In the genomic region with DNA sequence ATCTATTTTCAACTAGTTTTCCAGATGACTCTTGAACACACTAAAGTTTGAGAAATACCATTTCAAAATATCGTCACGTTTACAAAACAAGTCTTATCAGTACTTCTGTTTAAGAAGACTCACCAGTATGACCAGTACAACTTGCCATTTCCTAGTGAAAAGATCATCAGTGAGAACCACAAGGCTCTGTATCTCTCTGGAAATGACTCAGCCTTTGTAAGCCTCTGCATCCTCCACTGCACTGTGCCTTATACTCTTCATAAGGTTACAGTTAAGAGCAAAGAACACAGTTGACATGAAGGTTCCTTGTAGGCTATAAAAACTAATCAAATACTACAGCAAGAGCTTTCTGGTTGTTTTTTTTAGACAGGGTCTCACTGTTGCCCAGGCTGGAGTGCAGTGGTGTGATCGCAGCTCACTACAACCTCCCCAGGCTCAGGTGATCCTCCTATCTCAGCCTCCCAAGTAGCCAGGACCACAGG, we compare ENCODE assay signal across 8 cellular contexts. TPM values are rescaled to one million over a fixed set of nuclear protein-coding genes. Genes with fewer than 3 reads are reported as not detected.
DNase-seq lines count a peak whose midpoint lies in the region; ATAC-seq, FAIRE-seq and TF ChIP-seq lines count a peak whose summit lies in the region.

No MANE protein-coding gene starts in this region.

- no peak overlapping the region for H3K27ac ChIP-seq in HepG2 (ENCODE audit: extremely low read length, insufficient read depth, low read length)

- H3K9ac ChIP-seq in HepG2 (ENCODE audit: insufficient read depth, low read depth, low read length) = no peak overlapping the region

- WGBS in HepG2 (ENCODE audit: low lambda C conversion rate) = 97% methylated on average over 3 of the region's 3 CpGs

- H3K4me1 ChIP-seq in HepG2 (ENCODE audit: insufficient read depth, low read length) = peaks cover 6% of the 10 kb centered on the region

- no peak for TF ChIP-seq EP300 in HepG2 (IDR thresholded peaks at IDR 0.05; ENCODE audit: low read depth in 2 of 2, low read length in 2 of 2)
- TF ChIP-seq EP300 in HepG2 (CRISPR knock-in tag; IDR thresholded peaks at IDR 0.05; ENCODE audit: borderline replicate concordance) = no peak

- POLR2A ChIA-PET in HepG2 (lab: Yijun Ruan, JAX) = no interaction called here

- no peak overlapping the region for H3K4me3 ChIP-seq in cardiac fibroblast (replicated peaks in 1 of 2; ENCODE audit: low read depth in 2 of 2, low read length in 2 of 2)
- no peak overlapping the region for H3K4me3 ChIP-seq in HepG2 (replicated peaks in 1 of 3; ENCODE audit: insufficient read depth in 1 of 3, low read depth in 2 of 3, low read length in 3 of 3)

- H3K9me3 ChIP-seq in HepG2 (ENCODE audit: low read length) = no peaks in the 10 kb centered on the region

- peak; percentile 96 for DNase-seq in ELR (ENCODE audit: low read depth)
- peak; percentile 88 to 89 for DNase-seq in cardiac fibroblast (ENCODE audit: low read depth in 2 of 2)
- no peak for DNase-seq in cardiac septum (ENCODE audit: low spot score)
- DNase-seq in NCI-H1417 (lab: John Stamatoyannopoulos, UW) = no peak
- no peak for DNase-seq in HepG2 (ENCODE audit: low spot score)
- DNase-seq in activated CD4-positive, CD25-positive, alpha-beta regulatory T cell treated with anti-CD3 and anti-CD28 coated beads, Interleukin-2, amount 50 U/mL, for 72 hours = no peak

- no peak for TF ChIP-seq POLR2A in HepG2 (IDR thresholded peaks at IDR 0.05; ENCODE audit: insufficient read depth in 1 of 2, low read depth in 2 of 2, low read length in 2 of 2)

- ATAC-seq in GM19468 (IDR thresholded peaks at IDR 0.05; ENCODE audit: extremely low read depth, unreplicated experiment) = peak; percentile 80
- peak; percentile 91 for ATAC-seq in HG03460 (IDR thresholded peaks at IDR 0.05; ENCODE audit: unreplicated experiment)
- no peak for ATAC-seq in HepG2

- H3K27me3 ChIP-seq in HepG2 (ENCODE audit: control insufficient read depth in 1 of 2, insufficient read depth in 2 of 2, low read length in 2 of 2) = no peaks in the 10 kb centered on the region

- H3K36me3 ChIP-seq in HepG2 (replicated peaks in 1 of 2; ENCODE audit: control insufficient read depth in 1 of 2, insufficient read depth in 2 of 2, low read length in 2 of 2) = peaks cover 15 to 76% of the 10 kb centered on the region in 2 experiments

- H2AFZ ChIP-seq in HepG2 (ENCODE audit: low read length) = no peak overlapping the region

- no peak for FAIRE-seq in HepG2 (lab: Jason Lieb, UNC)

- no peak for TF ChIP-seq CTCF in cardiac fibroblast (IDR thresholded peaks at IDR 0.05; ENCODE audit: low read depth, low read length)
- no peak for TF ChIP-seq CTCF in HepG2 (CRISPR knock-in tag; IDR thresholded peaks at IDR 0.05)

- CTCF ChIA-PET in HepG2 (lab: Yijun Ruan, JAX; ENCODE audit: low intra/inter-chr PET ratio, low total read pairs) = no interaction called here

- intact Hi-C loops in cardiac septum (cut with DNase I) (no loop called here), HepG2 (cut with micrococcal nuclease; ENCODE audit: unreplicated experiment) (no loop called here)

- H3K4me2 ChIP-seq in HepG2 (ENCODE audit: low read depth, low read length) = no peak overlapping the region

- in situ Hi-C loops in HepG2 (cut with HindIII; ENCODE audit: extremely low pct_ligation_motif_present, low pct_unique_long_range_greater_than_20kb) = no loop called here

- no peaks in the 10 kb centered on the region for H4K20me1 ChIP-seq in HepG2 (ENCODE audit: insufficient read depth, low read length)

- TF ChIP-seq RAD21 in HepG2 (CRISPR knock-in tag; IDR thresholded peaks at IDR 0.05) = no peak

- no TSS peak for BruUV-seq in HepG2 (replicated peaks; lab: Mats Ljungman, UMichigan)

- H3K79me2 ChIP-seq in HepG2 (ENCODE audit: insufficient read depth, low read length) = peaks cover 10% of the 10 kb centered on the region

TF ChIP-seq in HepG2, 621 proteins besides CTCF, POLR2A, EP300 and RAD21 (continues in another document):
- TF ChIP-seq ZNF552 (CRISPR knock-in tag; IDR thresholded peaks at IDR 0.05; ENCODE audit: borderline replicate concordance) (no peak), ETV6 (CRISPR knock-in tag; conservative IDR thresholded peaks at IDR 0.05) (no peak), FOXK1 (CRISPR knock-in tag; IDR thresholded peaks at IDR 0.05; ENCODE audit: borderline replicate concordance, low read depth) (no peak), ZNF143 (CRISPR knock-in tag; IDR thresholded peaks at IDR 0.05) (no peak)

RNA-seq across cellular contexts. Expression of a gene that starts 5.7 kb away (rescaled TPM):
- 115 TPM for total RNA-seq in cardiac septum
- 93.4 and 103 TPM in 2 replicates for total RNA-seq in HepG2 (2016; rRNA removed; fragmentation: Illumina TruSeq; extraction: Trizol)
- total RNA-seq in HepG2 (2016; cell fraction: cytosol; rRNA removed; fragmentation: Illumina TruSeq; extraction: Trizol; ENCODE audit: low read depth) = 490 and 499 TPM in 2 replicates
- total RNA-seq in HepG2 (2016; cell fraction: insoluble cytoplasmic fraction; rRNA removed; fragmentation: Illumina TruSeq; extraction: Trizol) = 82.3 and 101 TPM in 2 replicates
- total RNA-seq in HepG2 (2016; cell fraction: membrane; rRNA removed; fragmentation: Illumina TruSeq; extraction: Trizol) = 431 and 454 TPM in 2 replicates
- 33.3 and 43.2 TPM in 2 replicates for total RNA-seq in HepG2 (2016; cell fraction: nucleus; rRNA removed; fragmentation: Illumina TruSeq; extraction: Trizol)
- polyA plus RNA-seq in HepG2 (2011; rRNA removed) = 26.1 and 39.0 TPM in 2 replicates
- polyA plus RNA-seq in HepG2 (2011; cell fraction: cytosol; rRNA removed) = 20.7 and 27.3 TPM in 2 replicates
- 9.5 and 12.2 TPM in 2 replicates for polyA plus RNA-seq in HepG2 (2011; cell fraction: nucleus; rRNA removed)
- polyA plus RNA-seq in HepG2 (2012) = 31.1 and 40.8 TPM in 2 replicates
- 700 and 745 TPM in 2 replicates for polyA plus RNA-seq in HepG2 (2016; cell fraction: cytosol; fragmentation: Illumina TruSeq; extraction: Trizol; ENCODE audit: low read depth)
- 92.1 and 96.4 TPM in 2 replicates for polyA plus RNA-seq in HepG2 (2016; cell fraction: insoluble cytoplasmic fraction; fragmentation: Illumina TruSeq; extraction: Trizol; ENCODE audit: low read depth)
- polyA plus RNA-seq in HepG2 (2016; cell fraction: membrane; fragmentation: Illumina TruSeq; extraction: Trizol; ENCODE audit: low read depth) = 412 and 438 TPM in 2 replicates
- 62.6 and 62.8 TPM in 2 replicates for polyA plus RNA-seq in HepG2 (2016; cell fraction: nucleus; fragmentation: Illumina TruSeq; extraction: Trizol; ENCODE audit: insufficient read depth, low read depth)
- polyA minus RNA-seq in HepG2 (2011; rRNA and poly(A)+ RNA removed; ENCODE audit: low replicate concordance) = 16.7 and 35.8 TPM in 2 replicates
- 17.1 and 22.0 TPM in 2 replicates for polyA minus RNA-seq in HepG2 (2011; cell fraction: cytosol; rRNA and poly(A)+ RNA removed)
- polyA minus RNA-seq in HepG2 (2011; cell fraction: nucleus; rRNA and poly(A)+ RNA removed) = 25.4 and 25.8 TPM in 2 replicates

RNA-seq across cellular contexts. Expression of a gene that starts 15.4 kb away (rescaled TPM):
- 18.3 TPM for total RNA-seq in cardiac septum
- 51.5 and 106 TPM in 2 replicates for total RNA-seq in HepG2 (2016; rRNA removed; fragmentation: Illumina TruSeq; extraction: Trizol)
- 50.9 and 57.5 TPM in 2 replicates for total RNA-seq in HepG2 (2016; cell fraction: cytosol; rRNA removed; fragmentation: Illumina TruSeq; extraction: Trizol; ENCODE audit: low read depth)
- total RNA-seq in HepG2 (2016; cell fraction: insoluble cytoplasmic fraction; rRNA removed; fragmentation: Illumina TruSeq; extraction: Trizol) = 46.6 and 104 TPM in 2 replicates
- total RNA-seq in HepG2 (2016; cell fraction: membrane; rRNA removed; fragmentation: Illumina TruSeq; extraction: Trizol) = 32.4 and 37.5 TPM in 2 replicates
- 91.5 and 107 TPM in 2 replicates for total RNA-seq in HepG2 (2016; cell fraction: nucleus; rRNA removed; fragmentation: Illumina TruSeq; extraction: Trizol)
- polyA plus RNA-seq in HepG2 (2011; rRNA removed) = 131 and 167 TPM in 2 replicates
- polyA plus RNA-seq in HepG2 (2011; cell fraction: cytosol; rRNA removed) = 69.3 and 131 TPM in 2 replicates
- 180 and 230 TPM in 2 replicates for polyA plus RNA-seq in HepG2 (2011; cell fraction: nucleus; rRNA removed)
- polyA plus RNA-seq in HepG2 (2012) = 88.1 and 114 TPM in 2 replicates
- 4.9 TPM in 2 replicates for polyA plus RNA-seq in HepG2 (2016; cell fraction: cytosol; fragmentation: Illumina TruSeq; extraction: Trizol; ENCODE audit: low read depth)
- polyA plus RNA-seq in HepG2 (2016; cell fraction: insoluble cytoplasmic fraction; fragmentation: Illumina TruSeq; extraction: Trizol; ENCODE audit: low read depth) = 39.8 and 43.7 TPM in 2 replicates
- 10.9 and 12.8 TPM in 2 replicates for polyA plus RNA-seq in HepG2 (2016; cell fraction: membrane; fragmentation: Illumina TruSeq; extraction: Trizol; ENCODE audit: low read depth)
- polyA plus RNA-seq in HepG2 (2016; cell fraction: nucleus; fragmentation: Illumina TruSeq; extraction: Trizol; ENCODE audit: insufficient read depth, low read depth) = 134 and 137 TPM in 2 replicates
- polyA minus RNA-seq in HepG2 (2011; rRNA and poly(A)+ RNA removed; ENCODE audit: low replicate concordance) = 150 and 285 TPM in 2 replicates
- 65.1 and 97.4 TPM in 2 replicates for polyA minus RNA-seq in HepG2 (2011; cell fraction: cytosol; rRNA and poly(A)+ RNA removed)
- polyA minus RNA-seq in HepG2 (2011; cell fraction: nucleus; rRNA and poly(A)+ RNA removed) = 82.8 and 127 TPM in 2 replicates

RNA-seq across cellular contexts. Expression of a gene that starts 21.5 kb away (rescaled TPM):
- total RNA-seq in cardiac septum (not detected), HepG2 (2016; rRNA removed; fragmentation: Illumina TruSeq; extraction: Trizol) (1.4 and 1.6 TPM in 2 replicates)
- total RNA-seq in HepG2 (2016; cell fraction: cytosol; rRNA removed; fragmentation: Illumina TruSeq; extraction: Trizol; ENCODE audit: low read depth) = 0.97 and 1.7 TPM in 2 replicates
- total RNA-seq in HepG2 (2016; cell fraction: insoluble cytoplasmic fraction; rRNA removed; fragmentation: Illumina TruSeq; extraction: Trizol) = 1.2 and 1.4 TPM in 2 replicates
- total RNA-seq in HepG2 (2016; cell fraction: membrane; rRNA removed; fragmentation: Illumina TruSeq; extraction: Trizol) = 1.3 and 1.9 TPM in 2 replicates
- total RNA-seq in HepG2 (2016; cell fraction: nucleus; rRNA removed; fragmentation: Illumina TruSeq; extraction: Trizol) = 1.3 and 1.6 TPM in 2 replicates
- polyA plus RNA-seq in HepG2 (2011; rRNA removed) = 2.1 and 2.6 TPM in 2 replicates
- 1.8 and 2.9 TPM in 2 replicates for polyA plus RNA-seq in HepG2 (2011; cell fraction: cytosol; rRNA removed)
- polyA plus RNA-seq in HepG2 (2011; cell fraction: nucleus; rRNA removed) = 0.59 and 0.80 TPM in 2 replicates
- polyA plus RNA-seq in HepG2 (2012) = 3.1 and 3.8 TPM in 2 replicates
- 1.7 and 2.0 TPM in 2 replicates for polyA plus RNA-seq in HepG2 (2016; cell fraction: cytosol; fragmentation: Illumina TruSeq; extraction: Trizol; ENCODE audit: low read depth)
- polyA plus RNA-seq in HepG2 (2016; cell fraction: insoluble cytoplasmic fraction; fragmentation: Illumina TruSeq; extraction: Trizol; ENCODE audit: low read depth) = 1.0 and 1.3 TPM in 2 replicates
- polyA plus RNA-seq in HepG2 (2016; cell fraction: membrane; fragmentation: Illumina TruSeq; extraction: Trizol; ENCODE audit: low read depth) = 1.6 and 2.3 TPM in 2 replicates
- 1.5 and 1.8 TPM in 2 replicates for polyA plus RNA-seq in HepG2 (2016; cell fraction: nucleus; fragmentation: Illumina TruSeq; extraction: Trizol; ENCODE audit: insufficient read depth, low read depth)
- polyA minus RNA-seq in HepG2 (2011; rRNA and poly(A)+ RNA removed; ENCODE audit: low replicate concordance) = 0.07 and 3.1 TPM in 2 replicates
- 0.49 TPM in 1 of 2 replicates, not detected in the other for polyA minus RNA-seq in HepG2 (2011; cell fraction: cytosol; rRNA and poly(A)+ RNA removed)
- polyA minus RNA-seq in HepG2 (2011; cell fraction: nucleus; rRNA and poly(A)+ RNA removed) = 1.0 and 1.4 TPM in 2 replicates

Comparison
In these comparisons a context has a peak if more than half of its experiments do, and no peak if none do; other contexts are left out.
1. DNase-seq: peak in ELR (single experiment) and cardiac fibroblast (2 of 2); none in cardiac septum (single experiment), NCI-H1417 (0 of 3), HepG2 (single experiment) and activated CD4-positive, CD25-positive, alpha-beta regulatory T cell treated with anti-CD3 and anti-CD28 coated beads, Interleukin-2, amount 50 U/mL, for 72 hours (single experiment).